ENCODE assay signal across 9 cellular contexts in genomic region chr17:50272246-50272645, GRCh38. TPM values are rescaled to one million over a fixed set of nuclear protein-coding genes. Genes with fewer than 3 reads are reported as not detected.
A peak's percentile ranks its signal among the peaks of the same experiment; 100 is the strongest.
DNase-seq lines count a peak whose midpoint lies in the region; ATAC-seq and TF ChIP-seq lines count a peak whose summit lies in the region.
"Had no signal": no experiment of that assay in that cellular context is flagged by ENCODE, and none has a peak within 500 bp of the region (broad histone marks: within the 10 kb centered on the region; RNA-seq: fewer than 3 reads in every experiment).

No MANE protein-coding gene starts in this region.

- ATAC-seq in activated T-cell treated with anti-CD3 and anti-CD28 coated beads, Interleukin-2, amount 50 U/mL, for 4 hours: no peak

- peaks cover 5% of the 10 kb centered on the region for H3K4me1 Mint-ChIP-seq in activated T-cell treated with anti-CD3 and anti-CD28 coated beads, Interleukin-2, amount 50 U/mL, for 4 hours (ENCODE audit: low read depth)
- peaks cover 55% of the 10 kb centered on the region for H3K4me1 Mint-ChIP-seq in brain
- H3K4me1 Mint-ChIP-seq in type B pancreatic cell (ENCODE audit: unreplicated experiment): peaks cover 50% of the 10 kb centered on the region

- H3K9me3 Mint-ChIP-seq in activated T-cell treated with anti-CD3 and anti-CD28 coated beads, Interleukin-2, amount 50 U/mL, for 4 hours: no peaks in the 10 kb centered on the region
- H3K9me3 Mint-ChIP-seq in brain (peaks cover 0 to 2% (median 0%) of the 10 kb centered on the region in 5 experiments), type B pancreatic cell (no peaks in the 10 kb centered on the region)

- DNase-seq in activated T-cell treated with anti-CD3 and anti-CD28 coated beads, Interleukin-2, amount 50 U/mL, for 4 hours: no peak
- DNase-seq in activated T-cell treated with anti-CD3 and anti-CD28 coated beads, Interleukin-2, amount 50 U/mL, for 1 hour: no peak
- DNase-seq in type B pancreatic cell (ENCODE audit: extremely low spot score, unreplicated experiment) (no peak), kidney tubule cell (ENCODE audit: low spot score) (no peak), DMS79 treated with DMSO at 0.1 percent for 48 hours (lab: John Stamatoyannopoulos, UW) (no peak), CD1c-positive myeloid dendritic cell (ENCODE audit: extremely low spot score) (no peak)
- DNase-seq: NCI-H1092 had no signal

- TF ChIP-seq CTCF in brain (conservative IDR thresholded peaks at IDR 0.05) (no peak), type B pancreatic cell (conservative IDR thresholded peaks at IDR 0.05) (no peak)

- H3K36me3 Mint-ChIP-seq in activated T-cell treated with anti-CD3 and anti-CD28 coated beads, Interleukin-2, amount 50 U/mL, for 4 hours (ENCODE audit: insufficient read depth): no peaks in the 10 kb centered on the region
- no peaks in the 10 kb centered on the region for H3K36me3 Mint-ChIP-seq in brain
- no peaks in the 10 kb centered on the region for H3K36me3 Mint-ChIP-seq in type B pancreatic cell

- 54 to 86% methylated on average over 1 to 2 of the region's 7 CpGs for WGBS in mesodermal cell (ENCODE audit: insufficient coverage in 2 of 2), 2 experiments

- no peaks in the 10 kb centered on the region for H3K36me3 ChIP-seq in mesodermal cell (ENCODE audit: control insufficient read depth, insufficient read depth, low read length)

- peak overlapping the region; percentile 60 for H3K4me3 Mint-ChIP-seq in activated T-cell treated with anti-CD3 and anti-CD28 coated beads, Interleukin-2, amount 50 U/mL, for 4 hours
- H3K4me3 Mint-ChIP-seq in brain: peak overlapping the region; percentile 74 to 82 (median 78)
- H3K4me3 Mint-ChIP-seq in type B pancreatic cell: peak overlapping the region; percentile 75

- H3K27ac Mint-ChIP-seq in brain (peak overlapping the region in 4 of 5 experiments; percentile 42 to 85 (median 74)), type B pancreatic cell (peak overlapping the region; percentile 41)

- H3K9me3 ChIP-seq in mesodermal cell (ENCODE audit: control insufficient read depth, low read length): no peaks in the 10 kb centered on the region

- peak overlapping the region; percentile 31 for H3K4me3 ChIP-seq in mesodermal cell (ENCODE audit: extremely low read depth, insufficient read depth, low read length, poor library complexity, severe bottlenecking)

- peaks cover 34% of the 10 kb centered on the region for H3K27me3 Mint-ChIP-seq in activated T-cell treated with anti-CD3 and anti-CD28 coated beads, Interleukin-2, amount 50 U/mL, for 4 hours (ENCODE audit: low read depth)
- H3K27me3 Mint-ChIP-seq in brain: peaks cover 42% of the 10 kb centered on the region
- peaks cover 26% of the 10 kb centered on the region for H3K27me3 Mint-ChIP-seq in type B pancreatic cell

- peaks cover 65% of the 10 kb centered on the region for H3K4me1 ChIP-seq in mesodermal cell (ENCODE audit: control insufficient read depth, insufficient read depth, low read length, poor library complexity, severe bottlenecking)

- H3K27ac ChIP-seq in mesodermal cell (ENCODE audit: low read depth, low read length, severe bottlenecking): no peak overlapping the region

RNA-seq across cellular contexts. Expression of gene TMEM92, which starts 2.0 kb away (rescaled TPM):
- total RNA-seq in activated T-cell treated with anti-CD3 and anti-CD28 coated beads, Interleukin-2, amount 50 U/mL, for 4 hours: not detected
- not detected for polyA plus RNA-seq in brain (ENCODE audit: insufficient read depth, low read depth, low replicate concordance)
- 10.9 TPM for polyA plus RNA-seq in mesodermal cell (2013, experiment 1 of 2)
- polyA plus RNA-seq in mesodermal cell (2013, experiment 2 of 2): 6.7 TPM
- 1.6 and 1.8 TPM in 2 replicates for total RNA-seq in type B pancreatic cell (ENCODE audit: low replicate concordance)
